ENCODE assay signal across 6 cellular contexts in genomic region chr7:139965942-139966628, GRCh38.
"Had no signal": no experiment of that assay in that cellular context is flagged by ENCODE, and none has a peak within 500 bp of the region (broad histone marks: within the 10 kb centered on the region; RNA-seq: fewer than 3 reads in every experiment).

No MANE protein-coding gene starts in this region.

- H3K4me3 Mint-ChIP-seq: GM23338, HFFc6 had no signal

- H3K36me3 ChIP-seq: HAP-1 had no signal

- DNase-seq: H7, HFFc6, IMR-90, KBM-7 had no signal

- H3K9me3 Mint-ChIP-seq: GM23338, HFFc6 had no signal

- H3K9me3 ChIP-seq: HAP-1 had no signal

- H3K4me3 ChIP-seq: GM23338, HAP-1 had no signal

- H3K27ac Mint-ChIP-seq: GM23338, HFFc6 had no signal

- H3K4me1 ChIP-seq: HAP-1 had no signal

- H2AFZ ChIP-seq: GM23338 had no signal

- H3K4me2 ChIP-seq: GM23338 had no signal
